Comparison of ENCODE assay signal across 26 cellular contexts in genomic region chr1:34272152-34272551, GRCh38.
"Had no signal": no experiment of that assay in that cellular context is flagged by ENCODE, and none has a peak within 500 bp of the region (broad histone marks: within the 10 kb centered on the region; RNA-seq: fewer than 3 reads in every experiment).

No MANE protein-coding gene starts in this region.

- H3K4me3 ChIP-seq: left lung, lower lobe of right lung, ovary, right atrium auricular region, right lobe of liver, smooth muscle cell, stomach, suprapubic skin, thoracic aorta, tibial artery, upper lobe of right lung had no signal

- DNase-seq: hippocampal formation; kidney; left colon; left lung; lower lobe of right lung; mammary epithelial cell; mesenchymal stem cell; naive thymus-derived CD8-positive, alpha-beta T cell; nucleus accumbens; ovary; right lobe of liver; stimulated activated CD4-positive, alpha-beta T cell treated with anti-CD3 and anti-CD28 coated beads, Interleukin-1b, Interleukin-23, amount 100 ng/mL, for 48 hours; stimulated activated CD4-positive, alpha-beta T cell treated with anti-CD3 and anti-CD28 coated beads, Interleukin-4, amount 100 ng/mL, for 1 hour; stimulated activated naive B cell treated with anti-CD40 and anti-IgM and Interleukin-4, amounts not matched to agents 10 μg/mL and 1 μg/mL and 100 μg/mL, for 72 hours; stimulated activated naive CD8-positive, alpha-beta T cell treated with anti-CD3 and anti-CD28 coated beads, Interleukin-15, Interleukin-2, amounts not matched to agents 100 U/mL and 50 U/mL, for 24 hours; stomach; tibial artery; trophoblast cell; upper lobe of right lung had no signal

- H3K9me3 ChIP-seq: left lung, lower lobe of right lung, ovary, right atrium auricular region, right lobe of liver, stomach, suprapubic skin, thoracic aorta, tibial artery, upper lobe of right lung had no signal

- H3K27me3 ChIP-seq: ovary, right atrium auricular region, right lobe of liver, upper lobe of right lung had no signal

- H3K36me3 ChIP-seq: left lung, lower lobe of right lung, ovary, right atrium auricular region, right lobe of liver, stomach, suprapubic skin, thoracic aorta, tibial artery, upper lobe of right lung had no signal

- H3K4me1 Mint-ChIP-seq: naive thymus-derived CD8-positive, alpha-beta T cell; nephron; neural crest cell; stimulated activated naive B cell treated with anti-CD40 and anti-IgM and Interleukin-4, amounts not matched to agents 10 μg/mL and 1 μg/mL and 100 μg/mL, for 72 hours had no signal

- H3K4me1 ChIP-seq: left lung, lower lobe of right lung, right atrium auricular region, right lobe of liver, stomach, suprapubic skin, tibial artery, upper lobe of right lung had no signal

- H3K4me3 Mint-ChIP-seq: naive thymus-derived CD8-positive, alpha-beta T cell; nephron; neural crest cell; stimulated activated naive B cell treated with anti-CD40 and anti-IgM and Interleukin-4, amounts not matched to agents 10 μg/mL and 1 μg/mL and 100 μg/mL, for 72 hours had no signal

- H3K27ac Mint-ChIP-seq: naive thymus-derived CD8-positive, alpha-beta T cell; nephron; progenitor cell of endocrine pancreas; stimulated activated naive B cell treated with anti-CD40 and anti-IgM and Interleukin-4, amounts not matched to agents 10 μg/mL and 1 μg/mL and 100 μg/mL, for 72 hours had no signal

- H3K27ac ChIP-seq: left lung, lower lobe of right lung, ovary, right atrium auricular region, right lobe of liver, stomach, suprapubic skin, thoracic aorta, tibial artery, upper lobe of right lung had no signal

- H3K36me3 Mint-ChIP-seq: naive thymus-derived CD8-positive, alpha-beta T cell; stimulated activated naive B cell treated with anti-CD40 and anti-IgM and Interleukin-4, amounts not matched to agents 10 μg/mL and 1 μg/mL and 100 μg/mL, for 72 hours had no signal

- H3K9me3 Mint-ChIP-seq: naive thymus-derived CD8-positive, alpha-beta T cell; nephron; neural crest cell had no signal
